In the genomic region with DNA sequence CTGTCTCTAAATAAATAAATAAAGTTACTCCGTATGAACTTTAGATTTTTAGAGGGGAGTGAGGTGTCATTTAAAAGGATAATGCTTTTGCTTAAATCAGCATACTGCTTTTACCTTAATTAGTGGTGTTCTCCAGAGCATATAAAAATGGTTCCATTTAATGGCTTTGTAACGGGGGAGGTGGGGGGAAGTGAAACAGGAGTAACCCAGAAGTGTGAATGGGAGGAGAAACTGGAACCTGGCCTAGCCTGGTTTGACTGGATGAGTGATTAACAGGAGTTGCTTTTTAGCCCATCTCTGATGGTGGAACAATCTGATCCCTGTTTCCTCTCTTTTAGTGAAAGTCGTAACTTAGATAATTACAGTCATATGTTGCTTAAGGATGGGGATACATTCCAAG, we compare ENCODE assay signal across 12 cellular contexts. TPM values are rescaled to one million over a fixed set of nuclear protein-coding genes. Genes with fewer than 3 reads are reported as not detected.
DNase-seq lines count a peak whose midpoint lies in the region; ATAC-seq and TF ChIP-seq lines count a peak whose summit lies in the region.
"Had no signal": no experiment of that assay in that cellular context is flagged by ENCODE, and none has a peak within 500 bp of the region (broad histone marks: within the 10 kb centered on the region; RNA-seq: fewer than 3 reads in every experiment).

No MANE protein-coding gene starts in this region.

- no peak for DNase-seq in CD8-positive, alpha-beta T cell
- peak; percentile 70 for DNase-seq in Karpas-422
- DNase-seq in activated naive CD8-positive, alpha-beta T cell treated with anti-CD3 and anti-CD28 coated beads, Interleukin-2, amount 10 ng/mL, durations not matched to agents 7 days and 5 days = no peak
- DNase-seq in natural killer cell = no peak
- no peak for DNase-seq in iPS-NIHi7 (ENCODE audit: extremely low spot score)
- DNase-seq in NCI-H128 (lab: John Stamatoyannopoulos, UW; ENCODE audit: unreplicated experiment) = no peak
- no peak for DNase-seq in NCI-H146 treated with DMSO at 0.1 percent for 48 hours (lab: John Stamatoyannopoulos, UW; ENCODE audit: unreplicated experiment)
- no peak for DNase-seq in AG08396 (ENCODE audit: low spot score)
- DNase-seq: effector CD4-positive, alpha-beta T cell; NCI-H526 treated with DMSO at 0.1 percent for 48 hours; stimulated activated CD4-positive, alpha-beta T cell treated with anti-CD3 and anti-CD28 coated beads, Interleukin-4, amount 100 ng/mL, for 1 hour had no signal

- H3K4me1 ChIP-seq in CD8-positive, alpha-beta T cell (ENCODE audit: insufficient read depth, low read length) = peaks cover 37% of the 10 kb centered on the region
- H3K4me1 ChIP-seq in Karpas-422 (ENCODE audit: low read length) = peaks cover 49% of the 10 kb centered on the region

- CTCF ChIA-PET in CD8-positive, alpha-beta T cell (lab: Charles Lee) = interaction anchor here (1.4 to 9.3 kb wide), 2 partner anchors 54 to 146 kb away, joined by 8 to 340 read pairs; no protein-coding TSS in a partner anchor

- H2AFZ ChIP-seq in Karpas-422 (ENCODE audit: low read length) = no peak overlapping the region

- peak overlapping the region; percentile 89 for H3K4me2 ChIP-seq in Karpas-422 (ENCODE audit: low read depth, low read length, poor library complexity, severe bottlenecking)

- H3K9me2 ChIP-seq in Karpas-422 (replicated peaks; ENCODE audit: insufficient read depth, low read length) = no peaks in the 10 kb centered on the region

- no peak for TF ChIP-seq CTCF in CD8-positive, alpha-beta T cell (IDR thresholded peaks at IDR 0.05)
- TF ChIP-seq CTCF in natural killer cell (IDR thresholded peaks at IDR 0.05) = no peak

- intact Hi-C loops in CD8-positive, alpha-beta T cell (cut with DNase I, micrococcal nuclease) = loop anchor here (5.0 to 10.0 kb wide), 3 partner anchors 413 to 1995 kb away; a partner anchor contains a TSS
- intact Hi-C loops in natural killer cell (cut with micrococcal nuclease) = loop anchor here (2.0 to 5.0 kb wide), 2 partner anchors 205 to 1995 kb away; no protein-coding TSS in a partner anchor

- H4K20me1 ChIP-seq in Karpas-422 (ENCODE audit: insufficient read depth, low read depth, low read length) = no peaks in the 10 kb centered on the region

- H3K9me3 ChIP-seq in CD8-positive, alpha-beta T cell (ENCODE audit: low read length) = no peaks in the 10 kb centered on the region
- H3K9me3 ChIP-seq in Karpas-422 (ENCODE audit: low read length) = no peaks in the 10 kb centered on the region

- ATAC-seq in CD8-positive, alpha-beta T cell = no peak
- ATAC-seq in activated naive CD8-positive, alpha-beta T cell treated with anti-CD3 and anti-CD28 coated beads, Interleukin-2, amount 10 ng/mL, durations not matched to agents 7 days and 5 days (ENCODE audit: low read depth) = no peak
- no peak for ATAC-seq in natural killer cell
- ATAC-seq: left lobe of liver had no signal

- H3K9ac ChIP-seq in Karpas-422 (ENCODE audit: low read length) = peak overlapping the region; percentile 92

- no peak overlapping the region for H3K27ac ChIP-seq in CD8-positive, alpha-beta T cell (ENCODE audit: low read depth, low read length)
- H3K27ac ChIP-seq in Karpas-422 (ENCODE audit: low read length) = peak overlapping the region; percentile 80

- peak overlapping the region; percentile 94 for H3K4me3 Mint-ChIP-seq in CD8-positive, alpha-beta T cell
- H3K4me3 Mint-ChIP-seq in activated naive CD8-positive, alpha-beta T cell treated with anti-CD3 and anti-CD28 coated beads, Interleukin-2, amount 10 ng/mL, durations not matched to agents 7 days and 5 days = peak overlapping the region; percentile 94
- H3K4me3 Mint-ChIP-seq in natural killer cell = peak overlapping the region; percentile 95

- H3K9me3 Mint-ChIP-seq in CD8-positive, alpha-beta T cell = no peaks in the 10 kb centered on the region
- H3K9me3 Mint-ChIP-seq in activated naive CD8-positive, alpha-beta T cell treated with anti-CD3 and anti-CD28 coated beads, Interleukin-2, amount 10 ng/mL, durations not matched to agents 7 days and 5 days = no peaks in the 10 kb centered on the region
- H3K9me3 Mint-ChIP-seq in natural killer cell = no peaks in the 10 kb centered on the region

- H3K4me1 Mint-ChIP-seq in CD8-positive, alpha-beta T cell (ENCODE audit: low read depth) = peaks cover 66% of the 10 kb centered on the region
- H3K4me1 Mint-ChIP-seq in activated naive CD8-positive, alpha-beta T cell treated with anti-CD3 and anti-CD28 coated beads, Interleukin-2, amount 10 ng/mL, durations not matched to agents 7 days and 5 days = peaks cover 45% of the 10 kb centered on the region
- H3K4me1 Mint-ChIP-seq in natural killer cell = peaks cover 44 to 47% of the 10 kb centered on the region in 2 donors

- H3K36me3 Mint-ChIP-seq in CD8-positive, alpha-beta T cell = peaks cover 33% of the 10 kb centered on the region
- peaks cover 11% of the 10 kb centered on the region for H3K36me3 Mint-ChIP-seq in activated naive CD8-positive, alpha-beta T cell treated with anti-CD3 and anti-CD28 coated beads, Interleukin-2, amount 10 ng/mL, durations not matched to agents 7 days and 5 days
- no peaks in the 10 kb centered on the region for H3K36me3 Mint-ChIP-seq in natural killer cell

- peak overlapping the region; percentile 77 for H3K27ac Mint-ChIP-seq in CD8-positive, alpha-beta T cell
- peak overlapping the region; percentile 88 for H3K27ac Mint-ChIP-seq in activated naive CD8-positive, alpha-beta T cell treated with anti-CD3 and anti-CD28 coated beads, Interleukin-2, amount 10 ng/mL, durations not matched to agents 7 days and 5 days
- H3K27ac Mint-ChIP-seq in natural killer cell = peak overlapping the region; percentile 96 to 98

- POLR2A ChIA-PET in CD8-positive, alpha-beta T cell (lab: Charles Lee) = interaction anchor here (0.8 to 2.6 kb wide), 4 partner anchors 93 to 124 kb away, joined by 3 to 11 read pairs (median 4); a partner anchor contains a TSS
- POLR2A ChIA-PET in activated naive CD8-positive, alpha-beta T cell treated with anti-CD3 and anti-CD28 coated beads, Interleukin-2, amount 10 ng/mL, durations not matched to agents 7 days and 5 days (lab: Charles Lee) = interaction anchor here (0.6 to 2.1 kb wide), 4 partner anchors 12 to 352 kb away, joined by 5 to 8 read pairs (median 5); no protein-coding TSS in a partner anchor

- H3K27me3 Mint-ChIP-seq in CD8-positive, alpha-beta T cell (ENCODE audit: low read depth) = no peaks in the 10 kb centered on the region
- no peaks in the 10 kb centered on the region for H3K27me3 Mint-ChIP-seq in activated naive CD8-positive, alpha-beta T cell treated with anti-CD3 and anti-CD28 coated beads, Interleukin-2, amount 10 ng/mL, durations not matched to agents 7 days and 5 days
- no peaks in the 10 kb centered on the region for H3K27me3 Mint-ChIP-seq in natural killer cell (ENCODE audit: low read depth in 2 of 2)

- H3K79me2 ChIP-seq in Karpas-422 (ENCODE audit: low read length) = peaks cover 58% of the 10 kb centered on the region

- H3K4me3 ChIP-seq in CD8-positive, alpha-beta T cell (ENCODE audit: low read depth, low read length) = no peak overlapping the region
- H3K4me3 ChIP-seq in Karpas-422 (ENCODE audit: low read length) = peak overlapping the region; percentile 87

- peaks cover 3% of the 10 kb centered on the region for H3K36me3 ChIP-seq in CD8-positive, alpha-beta T cell (ENCODE audit: insufficient read depth, low read length)
- peaks cover 18% of the 10 kb centered on the region for H3K36me3 ChIP-seq in Karpas-422 (ENCODE audit: insufficient read depth, low read length)

- H3K27me3 ChIP-seq in CD8-positive, alpha-beta T cell (ENCODE audit: insufficient read depth, low read length) = no peaks in the 10 kb centered on the region
- H3K27me3 ChIP-seq in Karpas-422 (ENCODE audit: low read length) = no peaks in the 10 kb centered on the region

RNA-seq across cellular contexts. Expression of a gene that starts 1.6 kb away (rescaled TPM):
- total RNA-seq in CD8-positive, alpha-beta T cell = 10 to 100 TPM; 51.7 to 55.8 TPM
- total RNA-seq in Karpas-422 (2014; rRNA removed; shearing (Covaris generic); ENCODE audit: low replicate concordance) = 137 and 167 TPM in 2 replicates
- total RNA-seq in activated naive CD8-positive, alpha-beta T cell treated with anti-CD3 and anti-CD28 coated beads, Interleukin-2, amount 10 ng/mL, durations not matched to agents 7 days and 5 days = 100 to 1,000 TPM; 147 to 148 TPM
- total RNA-seq in natural killer cell = 100 to 1,000 TPM; 147 to 167 (median 153) TPM

RNA-seq across cellular contexts. Expression of a gene that starts 36.5 kb away (rescaled TPM):
- total RNA-seq in CD8-positive, alpha-beta T cell = under 1 TPM; 0.22 to 0.44 TPM
- 0.11 TPM in 1 of 2 replicates, not detected in the other for total RNA-seq in Karpas-422 (2014; rRNA removed; shearing (Covaris generic); ENCODE audit: low replicate concordance)
- total RNA-seq in activated naive CD8-positive, alpha-beta T cell treated with anti-CD3 and anti-CD28 coated beads, Interleukin-2, amount 10 ng/mL, durations not matched to agents 7 days and 5 days = not detected
- under 1 TPM; 0.31 to 0.60 (median 0.57) TPM for total RNA-seq in natural killer cell

RNA-seq across cellular contexts. Expression of a gene that starts 40.7 kb away (rescaled TPM):
- total RNA-seq in CD8-positive, alpha-beta T cell = not detected
- total RNA-seq in Karpas-422 (2014; rRNA removed; shearing (Covaris generic); ENCODE audit: low replicate concordance) = not detected in 2 replicates
- not detected for total RNA-seq in activated naive CD8-positive, alpha-beta T cell treated with anti-CD3 and anti-CD28 coated beads, Interleukin-2, amount 10 ng/mL, durations not matched to agents 7 days and 5 days
- not detected for total RNA-seq in natural killer cell
- total RNA-seq: left lobe of liver had no signal
